In genomic region chr12:113480336-113480688, GRCh38 we compare ENCODE assay signal across 1 cellular context.
TF ChIP-seq lines count a peak whose summit lies in the region.

No MANE protein-coding gene starts in this region.

TF ChIP-seq in K562, 482 proteins besides CTCF, POLR2A, EP300 and RAD21:
- TF ChIP-seq EHMT2 (IDR thresholded peaks at IDR 0.05): 0 out of 2 replicates have a peak, but pooled peaks have one; percentile 2
- TF ChIP-seq MIER1 (IDR thresholded peaks at IDR 0.05; ENCODE audit: low read depth): peak; percentile 81; the same call in 1 of the 2 replicates
- TF ChIP-seq ATF6 (CRISPR knock-in tag; IDR thresholded peaks at IDR 0.05): no peak
- 0 out of 2 replicates have a peak, but pooled peaks have one; percentile 22 for TF ChIP-seq CHAMP1 (IDR thresholded peaks at IDR 0.05)
- TF ChIP-seq HCFC1 (IDR thresholded peaks at IDR 0.05; ENCODE audit: low read depth, low read length): no peak
